Comparison of ENCODE assay signal across 9 cellular contexts in genomic region chr11:43579919-43580276, GRCh38.
DNase-seq lines count a peak whose midpoint lies in the region; ATAC-seq, FAIRE-seq and TF ChIP-seq lines count a peak whose summit lies in the region.
"Had no signal": no experiment of that assay in that cellular context is flagged by ENCODE, and none has a peak within 500 bp of the region (broad histone marks: within the 10 kb centered on the region; RNA-seq: fewer than 3 reads in every experiment).

No MANE protein-coding gene starts in this region.

- FAIRE-seq in A549 (lab: Jason Lieb, UNC) = no peak

- no peaks in the 10 kb centered on the region for H3K9me3 ChIP-seq in A549
- H3K9me3 ChIP-seq in HEK293 (ENCODE audit: control insufficient read depth, insufficient read depth, low read depth, low read length) = no peaks in the 10 kb centered on the region
- no peaks in the 10 kb centered on the region for H3K9me3 ChIP-seq in mesodermal cell (ENCODE audit: control insufficient read depth, low read length)

- no peak for TF ChIP-seq RAD21 in A549 (conservative IDR thresholded peaks at IDR 0.05 in 1 of 2, IDR thresholded peaks at IDR 0.05 in 1 of 2)

- peaks cover 88% of the 10 kb centered on the region for H3K27me3 Mint-ChIP-seq in brain

- POLR2A ChIA-PET in A549 (lab: Yijun Ruan, JAX) (no interaction called here), HEK293 (lab: Yijun Ruan, JAX) (interaction anchor here (0.8 kb wide), 1 partner anchor 11 kb away, joined by 3 read pairs; no protein-coding TSS in a partner anchor)

- no peak overlapping the region for H3K27ac ChIP-seq in A549
- H3K27ac ChIP-seq in HEK293 (ENCODE audit: extremely low read depth, low read depth, low read length) = no peak overlapping the region
- H3K27ac ChIP-seq in mesodermal cell (ENCODE audit: low read depth, low read length, severe bottlenecking) = no peak overlapping the region

- peak overlapping the region; percentile 100 for H3K4me2 ChIP-seq in A549

- H3K27ac Mint-ChIP-seq in brain = peak overlapping the region in 1 of 5 experiments; percentile 32

- ATAC-seq in A549 = peak; percentile 7 to 14; a peak in 4 of 6 replicates
- no peak for ATAC-seq in GM21447 (IDR thresholded peaks at IDR 0.05; ENCODE audit: unreplicated experiment)

- peak overlapping the region; percentile 89 to 99 (median 93) for H3K4me3 Mint-ChIP-seq in brain

- CTCF ChIA-PET in A549 (lab: Yijun Ruan, JAX) = interaction anchor here (0.8 to 0.9 kb wide), 2 partner anchors 75 to 268 kb away, joined by 3 read pairs; no protein-coding TSS in a partner anchor
- CTCF ChIA-PET in HEK293 (lab: Yijun Ruan, JAX) = interaction anchor here (0.5 to 6.1 kb wide), 3 partner anchors 13 to 251 kb away, joined by 3 to 49 read pairs (median 5); no protein-coding TSS in a partner anchor

- TF ChIP-seq POLR2A in A549 (IDR thresholded peaks at IDR 0.05; ENCODE audit: low read length) = no peak

- H3K4me1 Mint-ChIP-seq in brain = peaks cover 68% of the 10 kb centered on the region

- no peak for DNase-seq in A549 (ENCODE audit: low read depth in 1 of 2, low spot score in 1 of 2)
- no peak for DNase-seq in medulla oblongata (ENCODE audit: extremely low spot score)
- DNase-seq in KG1 (lab: John Stamatoyannopoulos, UW) = no peak
- DNase-seq in glomerular visceral epithelial cell (ENCODE audit: extremely low spot score) = no peak
- DNase-seq: GDM1 had no signal

- H3K9me3 Mint-ChIP-seq in brain = peaks cover 0 to 6% (median 0%) of the 10 kb centered on the region in 5 experiments

- no peak for TF ChIP-seq EP300 in A549 (IDR thresholded peaks at IDR 0.05)

- no peaks in the 10 kb centered on the region for H3K36me3 Mint-ChIP-seq in brain

- 0% methylated on average over 1 of the region's 5 CpGs for WGBS in A549 (ENCODE audit: missing lambda C conversion rate)
- 0% methylated on average over 2 of the region's 5 CpGs; no CpG with 5 or more reads in 1 of the 2 experiments for WGBS in mesodermal cell (ENCODE audit: insufficient coverage in 2 of 2), 2 experiments

- peaks cover 39% of the 10 kb centered on the region; the same call in 2 of the 3 replicates for H3K4me1 ChIP-seq in A549
- H3K4me1 ChIP-seq in HEK293 (ENCODE audit: control insufficient read depth, insufficient read depth, low read length) = peaks cover 3% of the 10 kb centered on the region; the same call in 1 of the 2 replicates
- H3K4me1 ChIP-seq in mesodermal cell (ENCODE audit: control insufficient read depth, insufficient read depth, low read length, poor library complexity, severe bottlenecking) = peaks cover 27% of the 10 kb centered on the region

- H3K4me3 ChIP-seq in A549 (peak overlapping the region; percentile 65), HEK293 (ENCODE audit: low read depth, low read length) (peak overlapping the region; percentile 51), mesodermal cell (ENCODE audit: extremely low read depth, insufficient read depth, low read length, poor library complexity, severe bottlenecking) (peak overlapping the region; percentile 60)

- no peak for TF ChIP-seq CTCF in A549 (IDR thresholded peaks at IDR 0.05)
- TF ChIP-seq CTCF in HEK293 (tag by site-specific recombination; IDR thresholded peaks at IDR 0.05) = no peak; the same call in 1 of the 2 replicates
- TF ChIP-seq CTCF in brain (conservative IDR thresholded peaks at IDR 0.05) = no peak

- H3K36me3 ChIP-seq in HEK293 (ENCODE audit: control insufficient read depth in 2 of 2, insufficient read depth in 1 of 2, low read length in 2 of 2) = no peaks in the 10 kb centered on the region
- H3K36me3 ChIP-seq in mesodermal cell (ENCODE audit: control insufficient read depth, insufficient read depth, low read length) = no peaks in the 10 kb centered on the region

TF ChIP-seq in A549, 52 proteins besides CTCF, POLR2A, EP300 and RAD21:
- TF ChIP-seq ZC3H11A (IDR thresholded peaks at IDR 0.05) (no peak), ZNF302 (CRISPR knock-in tag; IDR thresholded peaks at IDR 0.05) (no peak)

TF ChIP-seq in HEK293, 187 proteins besides CTCF, POLR2A, EP300 and RAD21 (continues in another document):
- TF ChIP-seq SP3 (tag by site-specific recombination; IDR thresholded peaks at IDR 0.05) = peak; percentile 55
- no peak for TF ChIP-seq REST (tag by site-specific recombination; IDR thresholded peaks at IDR 0.05)
- TF ChIP-seq ZNF416 (tag by site-specific recombination; IDR thresholded peaks at IDR 0.05) = no peak
- no peak for TF ChIP-seq ZNF639 (tag by site-specific recombination; IDR thresholded peaks at IDR 0.05)
- no peak for TF ChIP-seq KLF1 (tag by site-specific recombination; IDR thresholded peaks at IDR 0.05)
- TF ChIP-seq ZBTB8A (tag by site-specific recombination; IDR thresholded peaks at IDR 0.05) = no peak
- peak; percentile 26 for TF ChIP-seq SP7 (tag by site-specific recombination; IDR thresholded peaks at IDR 0.05)
- no peak for TF ChIP-seq ZNF175 (tag by site-specific recombination; IDR thresholded peaks at IDR 0.05)
- TF ChIP-seq ZNF658 (tag by site-specific recombination; IDR thresholded peaks at IDR 0.05) = no peak
- TF ChIP-seq ZSCAN16 (tag by site-specific recombination; IDR thresholded peaks at IDR 0.05) = no peak
- no peak for TF ChIP-seq ZNF18 (tag by site-specific recombination; IDR thresholded peaks at IDR 0.05)
- no peak for TF ChIP-seq ZSCAN30 (tag by site-specific recombination; IDR thresholded peaks at IDR 0.05)
- no peak for TF ChIP-seq SCRT2 (tag by site-specific recombination; IDR thresholded peaks at IDR 0.05)
- TF ChIP-seq ZNF701 (tag by site-specific recombination; IDR thresholded peaks at IDR 0.05) = no peak
- no peak for TF ChIP-seq ZNF266 (tag by site-specific recombination; IDR thresholded peaks at IDR 0.05; ENCODE audit: low read depth)
- no peak for TF ChIP-seq GLIS2 (tag by site-specific recombination; IDR thresholded peaks at IDR 0.05)
- no peak for TF ChIP-seq ZNF548 (tag by site-specific recombination; IDR thresholded peaks at IDR 0.05)
- peak; percentile 71; the same call in 1 of the 2 replicates for TF ChIP-seq PRDM1 (tag by site-specific recombination; IDR thresholded peaks at IDR 0.05)
- TF ChIP-seq ZNF529 (tag by site-specific recombination; IDR thresholded peaks at IDR 0.05; ENCODE audit: insufficient replicate concordance) = no peak
